Comparison of ENCODE assay signal across 9 cellular contexts in the genomic region with DNA sequence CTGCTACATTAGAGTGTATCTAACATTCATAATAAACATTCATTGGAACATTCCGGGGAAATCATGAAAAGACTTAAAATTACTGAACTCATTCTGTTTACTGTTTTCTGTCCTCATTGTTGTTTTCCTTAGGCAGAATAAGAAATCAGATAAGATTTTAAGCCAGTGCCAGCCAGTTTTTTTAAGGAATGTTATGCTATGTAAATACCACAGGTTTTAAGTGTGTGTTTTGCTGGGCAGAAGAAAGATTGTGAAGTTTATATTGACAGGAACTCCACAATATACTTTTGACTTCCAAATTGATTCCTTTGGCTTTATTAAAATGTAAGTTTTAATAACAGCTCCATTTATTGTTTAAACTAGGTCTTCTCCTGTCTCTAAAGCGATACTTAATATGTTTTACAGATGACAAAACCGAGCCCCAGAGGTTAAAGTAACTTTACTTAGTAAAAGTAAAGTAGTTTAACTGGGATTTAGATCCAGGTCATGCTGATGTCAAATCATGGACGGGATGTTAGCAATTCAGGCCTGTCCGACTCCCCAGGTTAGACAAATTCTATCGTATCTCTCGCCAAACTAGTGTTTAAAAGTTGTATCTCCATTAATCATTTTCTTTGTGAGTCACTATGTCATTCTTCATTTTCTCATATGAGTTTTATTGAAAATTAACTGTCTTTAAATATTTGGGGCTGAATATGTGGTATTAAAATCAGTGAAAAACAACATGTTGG. TPM values are rescaled to one million over a fixed set of nuclear protein-coding genes. Genes with fewer than 3 reads are reported as not detected.
DNase-seq lines count a peak whose midpoint lies in the region; ATAC-seq and TF ChIP-seq lines count a peak whose summit lies in the region.
"Had no signal": no experiment of that assay in that cellular context is flagged by ENCODE, and none has a peak within 500 bp of the region (broad histone marks: within the 10 kb centered on the region; RNA-seq: fewer than 3 reads in every experiment).

No MANE protein-coding gene starts in this region.

- H3K27me3 ChIP-seq in heart left ventricle: no peaks in the 10 kb centered on the region
- no peaks in the 10 kb centered on the region for H3K27me3 ChIP-seq in right lobe of liver
- H3K27me3 ChIP-seq in upper lobe of right lung: no peaks in the 10 kb centered on the region

- in situ Hi-C loops in astrocyte of the spinal cord (cut with HindIII; ENCODE audit: low sequenced_read_pairs): no loop called here

- POLR2A ChIA-PET in GM10248 (lab: Yijun Ruan, JAX): no interaction called here

- CTCF ChIA-PET in GM10248 (lab: Yijun Ruan, JAX): interaction anchor here (0.8 to 1.6 kb wide), 3 partner anchors 8 to 12 kb away, joined by 3 to 4 read pairs (median 3); no protein-coding TSS in a partner anchor

- peaks cover 0 to 32% (median 18%) of the 10 kb centered on the region in 12 donors for H3K4me1 ChIP-seq in heart left ventricle
- H3K4me1 ChIP-seq in right lobe of liver: peaks cover 0 to 25% (median 0%) of the 10 kb centered on the region in 4 donors
- peaks cover 26% of the 10 kb centered on the region for H3K4me1 ChIP-seq in upper lobe of right lung

- TF ChIP-seq POLR2A in heart left ventricle (IDR thresholded peaks at IDR 0.05) (no peak), right lobe of liver (IDR thresholded peaks at IDR 0.05) (no peak)

- peak overlapping the region; percentile 49 to 96 (median 84) for H3K4me3 ChIP-seq in heart left ventricle
- peak overlapping the region; percentile 95 for H3K4me3 ChIP-seq in astrocyte of the spinal cord (ENCODE audit: low read depth, low read length)
- H3K4me3 ChIP-seq in right lobe of liver: peak overlapping the region; percentile 59 to 89 (median 89)
- H3K4me3 ChIP-seq in upper lobe of right lung: peak overlapping the region; percentile 90

- TF ChIP-seq CTCF in heart left ventricle (IDR thresholded peaks at IDR 0.05) (no peak), astrocyte of the spinal cord (IDR thresholded peaks at IDR 0.05; ENCODE audit: low read depth, low read length) (no peak), right lobe of liver (IDR thresholded peaks at IDR 0.05) (no peak), upper lobe of right lung (IDR thresholded peaks at IDR 0.05) (no peak), GM10248 (IDR thresholded peaks at IDR 0.05; ENCODE audit: control extremely low read depth, extremely low read depth, low read depth, missing control alignments) (no peak)

- H3K27ac ChIP-seq in heart left ventricle (peak overlapping the region; percentile 83 to 96 (median 91)), right lobe of liver (peak overlapping the region; percentile 82 to 90 (median 83)), upper lobe of right lung (peak overlapping the region; percentile 90)

- ATAC-seq in heart left ventricle: no peak
- no peak for ATAC-seq in left cardiac atrium
- ATAC-seq in right lobe of liver: no peak
- ATAC-seq in upper lobe of right lung: no peak
- ATAC-seq in GM19452 (IDR thresholded peaks at IDR 0.05; ENCODE audit: unreplicated experiment): no peak

- H3K9me3 ChIP-seq in heart left ventricle: no peaks in the 10 kb centered on the region
- no peaks in the 10 kb centered on the region for H3K9me3 ChIP-seq in right lobe of liver
- no peaks in the 10 kb centered on the region for H3K9me3 ChIP-seq in upper lobe of right lung

- no peak for DNase-seq in heart left ventricle
- DNase-seq in left cardiac atrium: no peak
- DNase-seq in astrocyte of the spinal cord (ENCODE audit: low read depth, low spot score): no peak
- DNase-seq in right lobe of liver: peak in 1 of 3 donors; percentile 15
- no peak for DNase-seq in upper lobe of right lung
- no peak for DNase-seq in GM10248 (ENCODE audit: extremely low spot score)
- no peak for DNase-seq in NCI-H1105 (lab: John Stamatoyannopoulos, UW)

- intact Hi-C loops in heart left ventricle (cut with DNase I): loop anchor here in 1 of 10 donors (10.0 kb wide), 1 partner anchor 328 kb away; no protein-coding TSS in a partner anchor
- intact Hi-C loops in left cardiac atrium (cut with DNase I): no loop called here
- intact Hi-C loops in right lobe of liver (cut with DNase I): no loop called here
- intact Hi-C loops in upper lobe of right lung (cut with DNase I): no loop called here

- peaks cover 0 to 2% (median 0%) of the 10 kb centered on the region in 9 donors for H3K36me3 ChIP-seq in heart left ventricle
- H3K36me3 ChIP-seq in right lobe of liver: no peaks in the 10 kb centered on the region
- no peaks in the 10 kb centered on the region for H3K36me3 ChIP-seq in upper lobe of right lung

- 26 to 33% (median 29%) methylated on average over 7 of the region's 7 CpGs for WGBS in heart left ventricle, 4 donors
- WGBS in right lobe of liver (ENCODE audit: insufficient coverage, low coverage, low lambda C conversion rate, missing lambda C conversion rate): 7% methylated on average over 7 of the region's 7 CpGs

RNA-seq across cellular contexts. Expression of gene LARP4, which starts 1.8 kb away (rescaled TPM):
- total RNA-seq in heart left ventricle (10 to 100 TPM; 38.0 to 77.1 (median 51.6) TPM), left cardiac atrium (10 to 100 TPM; 56.2 to 79.8 TPM), right lobe of liver (10 to 100 TPM; 46.3 to 83.0 (median 61.9) TPM), upper lobe of right lung (63.6 TPM)
- 10 to 100 TPM; 10.3 to 19.4 TPM for polyA plus RNA-seq in heart left ventricle

RNA-seq across cellular contexts. Expression of gene FAM186A, which starts 6.0 kb away (rescaled TPM):
- not detected for total RNA-seq in heart left ventricle
- not detected for polyA plus RNA-seq in heart left ventricle
- not detected for total RNA-seq in left cardiac atrium
- not detected for total RNA-seq in right lobe of liver
- total RNA-seq in upper lobe of right lung: not detected
- total RNA-seq: posterior vena cava had no signal
